In the genomic region with DNA sequence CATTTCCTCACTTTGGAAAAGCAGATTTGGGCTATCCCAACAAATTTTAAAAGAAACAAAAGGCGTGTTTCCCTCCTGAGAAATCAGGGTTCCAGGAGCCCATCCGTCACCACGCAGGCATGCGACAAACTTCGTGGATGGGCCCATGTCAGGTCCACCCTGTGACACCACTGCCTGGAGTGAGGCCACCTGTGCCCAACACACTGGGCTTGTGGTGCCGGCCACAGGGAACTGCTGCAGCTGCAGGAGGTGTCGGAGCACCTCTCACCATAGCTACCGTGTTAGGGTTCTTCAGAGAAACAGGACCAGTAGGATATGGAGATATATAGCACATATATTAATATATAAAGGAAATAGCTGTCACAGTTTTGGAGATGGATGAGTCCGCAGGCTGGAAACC, we compare ENCODE assay signal across 26 cellular contexts.
"Had no signal": no experiment of that assay in that cellular context is flagged by ENCODE, and none has a peak within 500 bp of the region (broad histone marks: within the 10 kb centered on the region; RNA-seq: fewer than 3 reads in every experiment).

No MANE protein-coding gene starts in this region.

- DNase-seq: central memory CD4-positive, alpha-beta T cell; effector CD8-positive, alpha-beta T cell; foreskin keratinocyte; glutamatergic neuron; heart right ventricle; hippocampal formation; immature natural killer cell; kidney glomerular epithelial cell; left colon; left ventricle myocardium inferior; lower lobe of right lung; mucosa of descending colon; naive B cell; sigmoid colon; spleen; stimulated activated CD4-positive, alpha-beta T cell treated with anti-CD3 and anti-CD28 coated beads, Interleukin-4, amount 100 ng/mL, for 4 hours; stimulated activated naive CD8-positive, alpha-beta T cell treated with anti-CD3 and anti-CD28 coated beads, Interleukin-15, Interleukin-2, amounts not matched to agents 100 U/mL and 50 U/mL, for 24 hours; substantia nigra; testis; tibial artery had no signal

- H3K27me3 ChIP-seq: foreskin keratinocyte, neutrophil, right atrium auricular region, testis had no signal

- H3K36me3 ChIP-seq: esophagus muscularis mucosa, gastroesophageal sphincter, heart right ventricle, left ventricle myocardium inferior, lower lobe of right lung, neutrophil, prostate gland, right atrium auricular region, sigmoid colon, spleen, tibial artery had no signal

- H3K4me3 ChIP-seq: esophagus muscularis mucosa, gastroesophageal sphincter, heart right ventricle, left ventricle myocardium inferior, lower lobe of right lung, mucosa of descending colon, prostate gland, right atrium auricular region, sigmoid colon, spleen, testis, tibial artery had no signal

- H3K4me1 ChIP-seq: foreskin keratinocyte, gastroesophageal sphincter, heart right ventricle, lower lobe of right lung, parathyroid adenoma, prostate gland, right atrium auricular region, sigmoid colon, testis, tibial artery had no signal

- H3K9me3 ChIP-seq: esophagus muscularis mucosa, heart right ventricle, left ventricle myocardium inferior, lower lobe of right lung, mucosa of descending colon, neutrophil, prostate gland, right atrium auricular region, spleen, testis, tibial artery had no signal

- H3K27ac ChIP-seq: esophagus muscularis mucosa, foreskin keratinocyte, gastroesophageal sphincter, heart right ventricle, left ventricle myocardium inferior, lower lobe of right lung, neutrophil, parathyroid adenoma, prostate gland, right atrium auricular region, sigmoid colon, spleen, testis, tibial artery had no signal
